Comparison of ENCODE assay signal across 8 cellular contexts in genomic region chr1:110208916-110209650, GRCh38. TPM values are rescaled to one million over a fixed set of nuclear protein-coding genes. Genes with fewer than 3 reads are reported as not detected.
DNase-seq lines count a peak whose midpoint lies in the region; ATAC-seq and TF ChIP-seq lines count a peak whose summit lies in the region.

No MANE protein-coding gene starts in this region.

- DNase-seq in H7 (no peak), RWPE1 (ENCODE audit: low spot score) (no peak), fibroblast of pulmonary artery (ENCODE audit: low read depth) (no peak), SW 1271 (lab: John Stamatoyannopoulos, UW) (no peak), NCI-H2029 treated with DMSO at 0.1 percent for 48 hours (lab: John Stamatoyannopoulos, UW) (no peak), SIG-M5 (lab: John Stamatoyannopoulos, UW) (no peak)

- peak overlapping the region; percentile 87 for H3K4me2 ChIP-seq in skeletal muscle satellite cell (ENCODE audit: low read length)

- H3K27me3 ChIP-seq in H7 (ENCODE audit: control insufficient read depth, insufficient read depth, low read length): peaks cover 34% of the 10 kb centered on the region
- peaks cover 18% of the 10 kb centered on the region for H3K27me3 ChIP-seq in skeletal muscle satellite cell (ENCODE audit: control insufficient read depth, insufficient read depth, low read length)

- peak overlapping the region; percentile 69 for H3K27ac ChIP-seq in RWPE1

- H3K9me3 ChIP-seq in skeletal muscle satellite cell (replicated peaks; ENCODE audit: low read length): no peaks in the 10 kb centered on the region

- ATAC-seq in HG02973 (IDR thresholded peaks at IDR 0.05; ENCODE audit: unreplicated experiment): no peak

- CTCF ChIA-PET in RWPE1 (lab: Yijun Ruan, JAX): interaction anchor here (0.6 to 13.5 kb wide), 12 partner anchors 12 to 287 kb away, joined by 3 to 265 read pairs (median 4); no protein-coding TSS in a partner anchor

- H3K4me1 ChIP-seq in skeletal muscle satellite cell (ENCODE audit: control insufficient read depth, insufficient read depth, low read length): peaks cover 8% of the 10 kb centered on the region

- H3K4me3 ChIP-seq in H7 (ENCODE audit: insufficient read depth, low read depth, low read length) (peak overlapping the region; percentile 70), fibroblast of pulmonary artery (replicated peaks; ENCODE audit: low read depth, low read length) (peak overlapping the region; percentile 54), skeletal muscle satellite cell (ENCODE audit: low read length) (peak overlapping the region; percentile 73)

- H3K36me3 ChIP-seq in H7 (replicated peaks; ENCODE audit: control insufficient read depth, insufficient read depth, low read length): no peaks in the 10 kb centered on the region
- H3K36me3 ChIP-seq in skeletal muscle satellite cell (ENCODE audit: insufficient read depth, low read length): no peaks in the 10 kb centered on the region

- TF ChIP-seq CTCF in RWPE1 (conservative IDR thresholded peaks at IDR 0.05; ENCODE audit: low read depth) (no peak), fibroblast of pulmonary artery (IDR thresholded peaks at IDR 0.05; ENCODE audit: low read length, missing control alignments) (no peak)

- H3K9ac ChIP-seq in skeletal muscle satellite cell (ENCODE audit: low read depth, low read length): no peak overlapping the region

- POLR2A ChIA-PET in RWPE1 (lab: Yijun Ruan, JAX; ENCODE audit: low non-redundant PET): interaction anchor here (0.6 kb wide), 1 partner anchor 73 kb away, joined by 3 read pairs; no protein-coding TSS in a partner anchor

RNA-seq across cellular contexts. Expression of gene KCNC4, which starts 1.0 kb away (rescaled TPM):
- 3.3 and 8.6 TPM in 2 replicates for total RNA-seq in H7 (2014; rRNA removed; shearing (Covaris generic))
- total RNA-seq in skeletal muscle satellite cell (2012; rRNA removed): 0.66 and 0.76 TPM in 2 replicates

RNA-seq across cellular contexts. Expression of gene SLC6A17, which starts 58.8 kb away (rescaled TPM):
- 0.17 and 0.22 TPM in 2 replicates for total RNA-seq in H7 (2014; rRNA removed; shearing (Covaris generic))
- total RNA-seq in skeletal muscle satellite cell (2012; rRNA removed): 0.25 and 0.66 TPM in 2 replicates
